ENCODE assay signal across 21 cellular contexts in genomic region chr22:33823552-33823951, GRCh38.
DNase-seq lines count a peak whose midpoint lies in the region; ATAC-seq and TF ChIP-seq lines count a peak whose summit lies in the region.
"Had no signal": no experiment of that assay in that cellular context is flagged by ENCODE, and none has a peak within 500 bp of the region (broad histone marks: within the 10 kb centered on the region; RNA-seq: fewer than 3 reads in every experiment).

No MANE protein-coding gene starts in this region.

- H3K9me3 ChIP-seq in heart left ventricle, result no peaks in the 10 kb centered on the region
- H3K9me3 ChIP-seq: BE2C, colonic mucosa, tibial artery had no signal

- DNase-seq in NCI-H82 (lab: John Stamatoyannopoulos, UW), result peak; percentile 17
- no peak for DNase-seq in NCI-H82 treated with DMSO at 0.1 percent for 48 hours (lab: John Stamatoyannopoulos, UW; ENCODE audit: unreplicated experiment)
- peak in 4 of 5 donors; percentile 27 to 78 (median 36) for DNase-seq in heart left ventricle
- DNase-seq in mucosa of gallbladder (ENCODE audit: low spot score), result peak; percentile 13
- DNase-seq in NCI-H187 treated with DMSO at 0.1 percent for 48 hours (lab: John Stamatoyannopoulos, UW), result no peak
- DNase-seq: activated CD4-positive, alpha-beta memory T cell treated with anti-CD3 and anti-CD28 coated beads for 36 hours; activated naive CD4-positive, alpha-beta T cell treated with anti-CD3 and anti-CD28 coated beads, Interleukin-2, amount 10 ng/mL, durations not matched to agents 7 days and 5 days; BE2C; Calu3; colonic mucosa; H7; NCI-H1417; OCI-M1; stimulated activated CD4-positive, alpha-beta T cell treated with anti-CD3 and anti-CD28 coated beads, Interleukin-2, amount 100 ng/mL, for 24 hours; stimulated activated naive CD4-positive, alpha-beta T cell treated with Interleukin-2 at 50 U/mL for 16 hours; T-helper 2 cell; tibial artery had no signal

- H3K4me3 ChIP-seq in heart left ventricle, result no peak overlapping the region
- H3K4me3 ChIP-seq: colonic mucosa, tibial artery had no signal

- H3K36me3 ChIP-seq in heart left ventricle, result no peaks in the 10 kb centered on the region
- H3K36me3 ChIP-seq: BE2C, colonic mucosa, tibial artery had no signal

- intact Hi-C loops in heart left ventricle (cut with DNase I), result no loop called here

- H3K27ac ChIP-seq in heart left ventricle, result peak overlapping the region in 11 of 12 donors; percentile 39 to 80 (median 63)
- H3K27ac ChIP-seq: 22Rv1, colonic mucosa, tibial artery had no signal

- H3K4me1 ChIP-seq in heart left ventricle, result peaks cover 0 to 47% (median 13%) of the 10 kb centered on the region in 12 donors
- H3K4me1 ChIP-seq: BE2C, colonic mucosa had no signal

- no peaks in the 10 kb centered on the region for H3K27me3 ChIP-seq in heart left ventricle
- H3K27me3 ChIP-seq: BE2C, colonic mucosa, tibial artery had no signal

- TF ChIP-seq POLR2A in heart left ventricle (IDR thresholded peaks at IDR 0.05), result peak in 1 of 2 donors; percentile 44

- TF ChIP-seq CTCF in heart left ventricle (IDR thresholded peaks at IDR 0.05), result no peak

- ATAC-seq in heart left ventricle, result peak; percentile 80 to 94 (median 92)
- no peak for ATAC-seq in GM21737 (IDR thresholded peaks at IDR 0.05; ENCODE audit: unreplicated experiment)
- ATAC-seq in GM18867 (IDR thresholded peaks at IDR 0.05; ENCODE audit: unreplicated experiment), result no peak
- ATAC-seq in GM18868 (IDR thresholded peaks at IDR 0.05; ENCODE audit: unreplicated experiment), result no peak

- WGBS in heart left ventricle, 4 donors, result 55 to 72% (median 61%) methylated on average over 8 of the region's 8 CpGs

Comparison
In these comparisons a context has a peak if more than half of its experiments do, and no peak if none do; other contexts are left out.
1. DNase-seq: peak in NCI-H82 (single experiment), heart left ventricle (4 of 5) and mucosa of gallbladder (single experiment); none in NCI-H82 treated with DMSO at 0.1 percent for 48 hours (single experiment) and NCI-H187 treated with DMSO at 0.1 percent for 48 hours (single experiment).
2. ATAC-seq: peak in heart left ventricle (4 of 4); none in GM21737 (single experiment), GM18867 (single experiment) and GM18868 (single experiment).